23 cellular contexts compared by ENCODE assay signal in the genomic region with DNA sequence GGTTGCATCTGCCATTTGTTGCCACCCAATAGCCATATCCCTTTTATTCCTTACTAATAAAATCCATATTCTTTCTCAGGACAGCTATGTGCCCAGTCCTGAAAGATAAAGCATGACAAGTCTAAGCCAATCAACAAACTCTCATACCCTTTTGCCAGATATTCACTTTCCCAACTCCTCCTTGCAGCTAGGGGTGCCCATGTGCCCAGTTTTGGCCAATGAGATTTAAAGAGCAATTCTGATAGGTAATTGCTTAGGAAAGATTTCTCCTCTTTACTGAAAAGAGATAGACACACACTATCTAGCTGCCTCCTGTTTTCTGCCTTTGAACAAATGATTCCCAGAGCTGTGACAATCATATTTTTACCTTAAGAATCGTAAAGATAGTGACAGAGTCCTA. TPM values are rescaled to one million over a fixed set of nuclear protein-coding genes. Genes with fewer than 3 reads are reported as not detected.
DNase-seq lines count a peak whose midpoint lies in the region; ATAC-seq, FAIRE-seq and TF ChIP-seq lines count a peak whose summit lies in the region.
"Had no signal": no experiment of that assay in that cellular context is flagged by ENCODE, and none has a peak within 500 bp of the region (broad histone marks: within the 10 kb centered on the region; RNA-seq: fewer than 3 reads in every experiment).

No MANE protein-coding gene starts in this region.

- no peak overlapping the region for H2BK120ac ChIP-seq in IMR-90 (ENCODE audit: low read depth, low read length)

- H3K9me1 ChIP-seq in IMR-90 (ENCODE audit: insufficient read depth, low read length), result no peaks in the 10 kb centered on the region; the same call in 1 of the 2 replicates

- H2AK9ac ChIP-seq in IMR-90 (replicated peaks; ENCODE audit: low read depth, low read length, poor library complexity), result no peak overlapping the region

- H3K4me3 ChIP-seq in A549 (no peak overlapping the region), IMR-90 (ENCODE audit: insufficient read depth, low read depth, low read length) (no peak overlapping the region), GM12878 (no peak overlapping the region), A673 (ENCODE audit: low read depth, low read length, poor library complexity, severe bottlenecking) (no peak overlapping the region)
- H3K4me3 ChIP-seq: BLaER1, GM23338, HAP-1 had no signal

- H3K18ac ChIP-seq in IMR-90 (ENCODE audit: low read depth, low read length), result no peak overlapping the region

- H4K91ac ChIP-seq in IMR-90 (ENCODE audit: insufficient read depth, low read depth, low read length), result no peak overlapping the region

- no peak overlapping the region for H2BK20ac ChIP-seq in IMR-90 (ENCODE audit: low read depth, low read length)

- H3K14ac ChIP-seq in IMR-90 (replicated peaks; ENCODE audit: low read depth, low read length), result no peak overlapping the region

- H2AK5ac ChIP-seq in IMR-90 (ENCODE audit: low read depth, low read length), result no peak overlapping the region

- no peak overlapping the region for H3K23ac ChIP-seq in IMR-90 (ENCODE audit: low read depth, low read length)

- H3K27me3 ChIP-seq in IMR-90 (ENCODE audit: control insufficient read depth, insufficient read depth, low read length), result no peaks in the 10 kb centered on the region; the same call in 1 of the 2 replicates
- H3K27me3 ChIP-seq in GM12878 (replicated peaks in 1 of 2; ENCODE audit: control insufficient read depth in 2 of 2, insufficient read depth in 2 of 2, low read length in 1 of 2), result no peaks in the 10 kb centered on the region; a peak in 1 of 4 replicates
- H3K27me3 ChIP-seq in A673 (replicated peaks; ENCODE audit: insufficient read depth, low read depth, low read length, poor library complexity), result no peaks in the 10 kb centered on the region
- H3K27me3 ChIP-seq: BLaER1 had no signal

- dilution Hi-C loops in IMR-90 (cut with HindIII; ENCODE audit: low sequenced_read_pairs, unreplicated experiment), result no loop called here

- H4K20me1 ChIP-seq in IMR-90 (ENCODE audit: insufficient read depth, low read length) (no peaks in the 10 kb centered on the region), GM12878 (ENCODE audit: control insufficient read depth, insufficient read depth) (no peaks in the 10 kb centered on the region)
- H4K20me1 ChIP-seq: BLaER1 had no signal

- H4K5ac ChIP-seq in IMR-90 (ENCODE audit: low read depth, low read length), result no peak overlapping the region

- POLR2A ChIA-PET in A549 (lab: Yijun Ruan, JAX), result no interaction called here
- POLR2A ChIA-PET in IMR-90 (lab: Charles Lee; ENCODE audit: unreplicated experiment), result no interaction called here
- POLR2A ChIA-PET in GM12878 (lab: Charles Lee), result no interaction called here
- POLR2A ChIA-PET in A673 (lab: Charles Lee; ENCODE audit: low non-redundant PET), result no interaction called here

- H3K4me2 ChIP-seq in A549 (no peak overlapping the region), IMR-90 (ENCODE audit: low read depth, low read length) (no peak overlapping the region), GM12878 (ENCODE audit: control insufficient read depth, insufficient read depth) (no peak overlapping the region)
- H3K4me2 ChIP-seq: BLaER1, GM23338 had no signal

- no peak overlapping the region for H2BK5ac ChIP-seq in IMR-90 (ENCODE audit: low read depth, low read length, poor library complexity, severe bottlenecking)

- H3K27ac Mint-ChIP-seq in activated CD8-positive, alpha-beta memory T cell treated with anti-CD3 and anti-CD28 coated beads, Interleukin-2, amount 10 ng/mL, durations not matched to agents 7 days and 5 days, result no peak overlapping the region
- H3K27ac Mint-ChIP-seq: B cell; CD4-positive, CD25-positive, alpha-beta regulatory T cell; CD8-positive, alpha-beta T cell; GM23338; HFFc6 had no signal

- RAD21 ChIA-PET in GM12878 (lab: Charles Lee; ENCODE audit: unreplicated experiment), result interaction anchor here (1.8 to 16.6 kb wide), 5 partner anchors 16 to 281 kb away, joined by 6 to 302 read pairs (median 37); a partner anchor contains a TSS

- no peak for DNase-seq in A549 (ENCODE audit: low read depth in 1 of 2, low spot score in 1 of 2)
- DNase-seq in IMR-90, result no peak
- no peak for DNase-seq in GM12878 (ENCODE audit: low read depth, low spot score)
- DNase-seq in iPS-NIHi11 (ENCODE audit: low spot score), result peak; percentile 24
- DNase-seq in activated CD8-positive, alpha-beta memory T cell treated with anti-CD3 and anti-CD28 coated beads, Interleukin-2, amount 10 ng/mL, durations not matched to agents 7 days and 5 days, result no peak
- no peak for DNase-seq in A673 (ENCODE audit: low spot score)
- DNase-seq: 8988T; Caco-2; CD4-positive, CD25-positive, alpha-beta regulatory T cell; CD8-positive, alpha-beta T cell; DMS 273 treated with DMSO at 0.1 percent for 48 hours; DMS79 treated with DMSO at 0.1 percent for 48 hours; GF-D8; HFFc6 had no signal

- H3K79me2 ChIP-seq in GM12878 (ENCODE audit: control insufficient read depth, insufficient read depth, low read length), result no peaks in the 10 kb centered on the region

- H3K27ac ChIP-seq in A549 (no peak overlapping the region), IMR-90 (ENCODE audit: insufficient read depth, low read length) (no peak overlapping the region), GM12878 (ENCODE audit: control insufficient read depth, insufficient read depth) (no peak overlapping the region), A673 (ENCODE audit: low read depth, low read length, poor library complexity, severe bottlenecking) (no peak overlapping the region)
- H3K27ac ChIP-seq: BLaER1, C4-2B had no signal

- CTCF ChIA-PET in A549 (lab: Yijun Ruan, JAX), result interaction anchor here (1.3 kb wide), 2 partner anchors 221 to 283 kb away, joined by 4 read pairs; no protein-coding TSS in a partner anchor
- CTCF ChIA-PET in IMR-90 (lab: Yijun Ruan, JAX), result no interaction called here
- CTCF ChIA-PET in GM12878 (lab: Yijun Ruan, JAX), result interaction anchor here (0.9 to 15.8 kb wide), 9 partner anchors 16 to 281 kb away, joined by 3 to 369 read pairs (median 29); a partner anchor contains a TSS
- CTCF ChIA-PET in activated CD8-positive, alpha-beta memory T cell treated with anti-CD3 and anti-CD28 coated beads, Interleukin-2, amount 10 ng/mL, durations not matched to agents 7 days and 5 days (lab: Charles Lee), result interaction anchor here (4.0 to 12.1 kb wide), 2 partner anchors 47 to 135 kb away, joined by 62 to 239 read pairs; a partner anchor contains a TSS
- CTCF ChIA-PET in A673 (lab: Charles Lee), result no interaction called here

- TF ChIP-seq CTCF in A549 (IDR thresholded peaks at IDR 0.05) (no peak), IMR-90 (conservative IDR thresholded peaks at IDR 0.05; ENCODE audit: low read depth, low read length) (no peak), GM12878 (IDR thresholded peaks at IDR 0.05 in 2 of 3, conservative IDR thresholded peaks at IDR 0.05 in 1 of 3; ENCODE audit: control insufficient read depth in 2 of 3, extremely low read depth in 1 of 3, insufficient read depth in 1 of 3, low read depth in 3 of 3, low read length in 3 of 3) (no peak), A673 (conservative IDR thresholded peaks at IDR 0.05; ENCODE audit: low read depth, low read length) (no peak)

- intact Hi-C loops in IMR-90 (cut with micrococcal nuclease), result no loop called here
- intact Hi-C loops in GM12878 (cut with micrococcal nuclease; ENCODE audit: unreplicated experiment), result no loop called here
- intact Hi-C loops in A673 (cut with micrococcal nuclease; ENCODE audit: unreplicated experiment), result no loop called here

- H3K36me3 ChIP-seq in IMR-90 (ENCODE audit: control insufficient read depth, insufficient read depth, low read length), result no peaks in the 10 kb centered on the region
- H3K36me3 ChIP-seq in GM12878 (ENCODE audit: control insufficient read depth in 2 of 2, insufficient read depth in 2 of 2, low read length in 1 of 2), result no peaks in the 10 kb centered on the region
- H3K36me3 ChIP-seq in A673 (ENCODE audit: insufficient read depth, low read length, poor library complexity, severe bottlenecking), result no peaks in the 10 kb centered on the region
- H3K36me3 ChIP-seq: BLaER1, HAP-1 had no signal

- H3K4me1 ChIP-seq in A549, result 0 out of 3 replicates have a peak, but pooled peaks cover 3% of the 10 kb centered on the region
- peaks cover 2% of the 10 kb centered on the region; the same call in 1 of the 2 replicates for H3K4me1 ChIP-seq in IMR-90 (ENCODE audit: control insufficient read depth, insufficient read depth, low read length)
- peaks cover 5% of the 10 kb centered on the region; the same call in 1 of the 2 replicates for H3K4me1 ChIP-seq in GM12878 (ENCODE audit: control insufficient read depth, insufficient read depth, low read length)
- H3K4me1 ChIP-seq in A673 (ENCODE audit: insufficient read depth, low read length, poor library complexity, severe bottlenecking), result peaks cover 13% of the 10 kb centered on the region
- H3K4me1 ChIP-seq: Caco-2 had no signal

- H3K27me3 Mint-ChIP-seq in activated CD8-positive, alpha-beta memory T cell treated with anti-CD3 and anti-CD28 coated beads, Interleukin-2, amount 10 ng/mL, durations not matched to agents 7 days and 5 days, result no peaks in the 10 kb centered on the region
- H3K27me3 Mint-ChIP-seq: CD4-positive, CD25-positive, alpha-beta regulatory T cell had no signal

- in situ Hi-C loops in IMR-90 (cut with MboI; ENCODE audit: low sequenced_read_pairs) (loop anchor here (10.0 kb wide), 1 partner anchor 281 kb away; no protein-coding TSS in a partner anchor), GM12878 (cut with MboI) (loop anchor here (10.0 kb wide), 1 partner anchor 281 kb away; no protein-coding TSS in a partner anchor)

- no peak overlapping the region for H3K4me3 Mint-ChIP-seq in activated CD8-positive, alpha-beta memory T cell treated with anti-CD3 and anti-CD28 coated beads, Interleukin-2, amount 10 ng/mL, durations not matched to agents 7 days and 5 days
- H3K4me3 Mint-ChIP-seq: B cell; CD4-positive, CD25-positive, alpha-beta regulatory T cell; CD8-positive, alpha-beta T cell; GM23338; HFFc6 had no signal

- H2BK15ac ChIP-seq in IMR-90 (ENCODE audit: low read depth, low read length), result no peak overlapping the region

- TF ChIP-seq EP300 in A549 (IDR thresholded peaks at IDR 0.05) (no peak), GM12878 (IDR thresholded peaks at IDR 0.05; ENCODE audit: borderline replicate concordance in 1 of 2, control insufficient read depth in 1 of 2, low read depth in 2 of 2, low read length in 2 of 2) (no peak)

- BruUV-seq in IMR-90 (replicated peaks; lab: Mats Ljungman, UMichigan) (no TSS peak), GM12878 (replicated peaks; lab: Mats Ljungman, UMichigan) (no TSS peak), A673 (replicated peaks; lab: Mats Ljungman, UMichigan) (no TSS peak)

- no peaks in the 10 kb centered on the region for H3K79me1 ChIP-seq in IMR-90 (ENCODE audit: low read depth in 1 of 2, low read length in 2 of 2)

- no peaks in the 10 kb centered on the region for H3K9me3 ChIP-seq in A549
- no peaks in the 10 kb centered on the region for H3K9me3 ChIP-seq in IMR-90 (ENCODE audit: control insufficient read depth, insufficient read depth, low read length)
- no peaks in the 10 kb centered on the region for H3K9me3 ChIP-seq in GM12878 (replicated peaks; ENCODE audit: control insufficient read depth, insufficient read depth, low read length)
- no peaks in the 10 kb centered on the region for H3K9me3 ChIP-seq in A673 (ENCODE audit: low read depth, low read length, poor library complexity, severe bottlenecking)
- H3K9me3 ChIP-seq: BLaER1, Caco-2, HAP-1 had no signal

- peaks cover 1% of the 10 kb centered on the region for H3K36me3 Mint-ChIP-seq in activated CD8-positive, alpha-beta memory T cell treated with anti-CD3 and anti-CD28 coated beads, Interleukin-2, amount 10 ng/mL, durations not matched to agents 7 days and 5 days
- H3K36me3 Mint-ChIP-seq: CD8-positive, alpha-beta T cell had no signal

- no peak overlapping the region for H3K56ac ChIP-seq in IMR-90 (ENCODE audit: extremely low read depth, insufficient read depth, low read length)

- 21% methylated on average over 1 of the region's 1 CpG for WGBS in A549 (ENCODE audit: missing lambda C conversion rate)
- WGBS in IMR-90 (ENCODE audit: extremely low coverage in 2 of 2, insufficient read length in 1 of 2), 2 experiments, result no CpG with 5 or more reads among the region's 1 CpG
- WGBS in GM12878 (ENCODE audit: insufficient coverage, insufficient replicate concordance, low lambda C conversion rate, missing lambda C conversion rate), result 0% methylated on average over 1 of the region's 1 CpG

- FAIRE-seq in A549 (lab: Jason Lieb, UNC) (no peak), GM12878 (lab: Jason Lieb, UNC) (no peak)
- FAIRE-seq: GM12892, GM19239, H54 had no signal

- no peak for ATAC-seq in A549
- no peak for ATAC-seq in IMR-90 (ENCODE audit: low read depth)
- no peak for ATAC-seq in GM12878
- no peak for ATAC-seq in activated CD8-positive, alpha-beta memory T cell treated with anti-CD3 and anti-CD28 coated beads, Interleukin-2, amount 10 ng/mL, durations not matched to agents 7 days and 5 days
- ATAC-seq in GM21737 (IDR thresholded peaks at IDR 0.05; ENCODE audit: unreplicated experiment), result no peak
- ATAC-seq: CD8-positive, alpha-beta T cell; GM23338 had no signal

- H2AFZ ChIP-seq in IMR-90 (replicated peaks; ENCODE audit: low read length, poor library complexity), result no peak overlapping the region
- H2AFZ ChIP-seq in GM12878 (ENCODE audit: control insufficient read depth, low read depth, low read length), result no peak overlapping the region
- H2AFZ ChIP-seq: GM23338 had no signal

- no peak overlapping the region for H4K8ac ChIP-seq in IMR-90 (ENCODE audit: low read depth in 2 of 2, low read length in 2 of 2)

- peaks cover 33% of the 10 kb centered on the region for H3K4me1 Mint-ChIP-seq in activated CD8-positive, alpha-beta memory T cell treated with anti-CD3 and anti-CD28 coated beads, Interleukin-2, amount 10 ng/mL, durations not matched to agents 7 days and 5 days

- SMC1A ChIA-PET in GM12878 (lab: Charles Lee; ENCODE audit: uncharacterized antibody, unreplicated experiment), result interaction anchor here (0.6 to 18.1 kb wide), 10 partner anchors 18 to 283 kb away, joined by 3 to 391 read pairs (median 4); a partner anchor contains a TSS

- H3K9me3 Mint-ChIP-seq in activated CD8-positive, alpha-beta memory T cell treated with anti-CD3 and anti-CD28 coated beads, Interleukin-2, amount 10 ng/mL, durations not matched to agents 7 days and 5 days (ENCODE audit: low read depth), result no peaks in the 10 kb centered on the region
- H3K9me3 Mint-ChIP-seq: CD8-positive, alpha-beta T cell; GM23338; HFFc6 had no signal

- TF ChIP-seq POLR2A in A549 (IDR thresholded peaks at IDR 0.05; ENCODE audit: low read length) (no peak), IMR-90 (IDR thresholded peaks at IDR 0.05; ENCODE audit: low read depth, low read length) (no peak), GM12878 (IDR thresholded peaks at IDR 0.05; ENCODE audit: low read depth, low read length) (no peak)

- H3K9ac ChIP-seq in IMR-90 (ENCODE audit: low read depth, low read length) (no peak overlapping the region), GM12878 (ENCODE audit: control insufficient read depth, insufficient read depth, low read length) (no peak overlapping the region)
- H3K9ac ChIP-seq: BLaER1 had no signal

- TF ChIP-seq RAD21 in A549 (conservative IDR thresholded peaks at IDR 0.05 in 1 of 2, IDR thresholded peaks at IDR 0.05 in 1 of 2) (no peak), IMR-90 (IDR thresholded peaks at IDR 0.05; ENCODE audit: low read length) (no peak), GM12878 (IDR thresholded peaks at IDR 0.05; ENCODE audit: insufficient read depth, low read depth, low read length) (no peak)

- no peak overlapping the region for H3K4ac ChIP-seq in IMR-90 (ENCODE audit: low read depth, low read length)

RNA-seq across cellular contexts. Expression of a gene that starts 55.1 kb away (rescaled TPM):
- 76.7 and 77.4 TPM in 2 replicates for polyA plus RNA-seq in A549 (2011; rRNA removed)
- polyA plus RNA-seq in A549 (2012; cell fraction: cytosol; rRNA removed), result 40.4 and 48.8 TPM in 2 replicates
- 32.9 and 46.0 TPM in 2 replicates for polyA plus RNA-seq in A549 (2012; cell fraction: nucleus; rRNA removed)
- 41.8 to 49.7 TPM (median 47.0 TPM) in 3 replicates for polyA plus RNA-seq in A549 (2017; fragmentation: RNase III; extraction: RNeasy Plus Mini Kit Qiagen cat#74134 plus additional on column Dnase treatment)
- 77.8 and 84.0 TPM in 2 replicates for polyA minus RNA-seq in A549 (2011; rRNA and poly(A)+ RNA removed)
- total RNA-seq in IMR-90 (2012; rRNA removed), result 34.7 and 35.3 TPM in 2 replicates
- polyA plus RNA-seq in IMR-90 (2012; rRNA removed), result 30.7 and 34.1 TPM in 2 replicates
- 29.8 and 40.6 TPM in 2 replicates for polyA plus RNA-seq in IMR-90 (2012; cell fraction: cytosol; rRNA removed)
- 12.1 and 17.4 TPM in 2 replicates for polyA plus RNA-seq in IMR-90 (2012; cell fraction: nucleus; rRNA removed; ENCODE audit: low replicate concordance)
- total RNA-seq in GM12878 (2013; cell fraction: nucleolus; rRNA removed), result 27.5 and 28.2 TPM in 2 replicates
- 18.0 and 24.7 TPM in 2 replicates for total RNA-seq in GM12878 (2014; rRNA removed)
- total RNA-seq in GM12878 (2014; rRNA removed; fragmentation: Illumina TruSeq; extraction: Trizol), result 25.1 and 27.5 TPM in 2 replicates
- total RNA-seq in GM12878 (2021), result 27.9 and 28.8 TPM in 2 replicates
- polyA plus RNA-seq in GM12878 (2011; ENCODE audit: low read depth), result 7.7 TPM
- 34.9 and 44.1 TPM in 2 replicates for polyA plus RNA-seq in GM12878 (2011; rRNA removed)
- 38.6 and 38.8 TPM in 2 replicates for polyA plus RNA-seq in GM12878 (2011; cell fraction: cytosol; rRNA removed)
- 30.7 and 31.6 TPM in 2 replicates for polyA plus RNA-seq in GM12878 (2011; cell fraction: nucleus; rRNA removed)
- 8.8 and 10.8 TPM in 2 replicates for polyA plus RNA-seq in GM12878 (2012)
- 34.1 and 38.1 TPM in 2 replicates for polyA plus RNA-seq in GM12878 (2014; fragmentation: Illumina TruSeq; extraction: Trizol)
- polyA plus RNA-seq in GM12878 (2014; fragmentation: Nextera tagmentation; extraction: Ambion mirVana), result 1 to 10 TPM; 5.6 to 6.4 TPM
- 24.9 and 26.1 TPM in 2 replicates for polyA plus RNA-seq in GM12878 (2014; rRNA removed)
- 10 to 100 TPM; 18.3 to 28.2 TPM for polyA plus RNA-seq in GM12878 (2016; fragmentation: Nextera tagmentation; extraction: Ambion mirVana)
- 39.5 and 64.4 TPM in 2 replicates for polyA minus RNA-seq in GM12878 (2011; rRNA and poly(A)+ RNA removed)
- polyA minus RNA-seq in GM12878 (2011; cell fraction: cytosol; rRNA and poly(A)+ RNA removed), result 17.4 and 27.2 TPM in 2 replicates
- 13.1 and 24.6 TPM in 2 replicates for polyA minus RNA-seq in GM12878 (2011; cell fraction: nucleus; rRNA and poly(A)+ RNA removed)
- 10 to 100 TPM; 19.2 to 27.7 TPM for total RNA-seq in activated CD8-positive, alpha-beta memory T cell treated with anti-CD3 and anti-CD28 coated beads, Interleukin-2, amount 10 ng/mL, durations not matched to agents 7 days and 5 days
- 59.4 and 67.5 TPM in 2 replicates for total RNA-seq in A673 (2021)

Comparison
In these comparisons a context has a peak if more than half of its experiments do, and no peak if none do; other contexts are left out.
1. CTCF ChIA-PET loops: an anchor here in A549 (1.3 kb wide), GM12878 (0.9 to 15.8 kb wide) and activated CD8-positive, alpha-beta memory T cell treated with anti-CD3 and anti-CD28 coated beads, Interleukin-2, amount 10 ng/mL, durations not matched to agents 7 days and 5 days (4.0 to 12.1 kb wide); none called in IMR-90 and A673.